Comparison of ENCODE assay signal across 5 cellular contexts in genomic region chr14:69328765-69329164, GRCh38.
"Had no signal": no experiment of that assay in that cellular context is flagged by ENCODE, and none has a peak within 500 bp of the region (broad histone marks: within the 10 kb centered on the region; RNA-seq: fewer than 3 reads in every experiment).

No MANE protein-coding gene starts in this region.

- ATAC-seq: activated naive CD4-positive, alpha-beta T cell treated with anti-CD3 and anti-CD28 coated beads, Interleukin-2, amount 50 U/mL, for 72 hours; stimulated activated naive CD8-positive, alpha-beta T cell treated with anti-CD3 and anti-CD28 coated beads, Interleukin-15, Interleukin-2, amounts not matched to agents 100 U/mL and 50 U/mL, for 24 hours had no signal

- DNase-seq: activated CD4-positive, CD25-positive, alpha-beta regulatory T cell; activated T-cell treated with anti-CD3 and anti-CD28 coated beads, Interleukin-2, amount 50 U/mL, for 1 hour; stimulated activated CD4-positive, alpha-beta T cell treated with anti-CD3 and anti-CD28 coated beads, Interleukin-2, amount 100 ng/mL, for 48 hours; stimulated activated naive CD8-positive, alpha-beta T cell treated with anti-CD3 and anti-CD28 coated beads, Interleukin-15, Interleukin-2, amounts not matched to agents 100 U/mL and 50 U/mL, for 24 hours had no signal
